In the genomic region with DNA sequence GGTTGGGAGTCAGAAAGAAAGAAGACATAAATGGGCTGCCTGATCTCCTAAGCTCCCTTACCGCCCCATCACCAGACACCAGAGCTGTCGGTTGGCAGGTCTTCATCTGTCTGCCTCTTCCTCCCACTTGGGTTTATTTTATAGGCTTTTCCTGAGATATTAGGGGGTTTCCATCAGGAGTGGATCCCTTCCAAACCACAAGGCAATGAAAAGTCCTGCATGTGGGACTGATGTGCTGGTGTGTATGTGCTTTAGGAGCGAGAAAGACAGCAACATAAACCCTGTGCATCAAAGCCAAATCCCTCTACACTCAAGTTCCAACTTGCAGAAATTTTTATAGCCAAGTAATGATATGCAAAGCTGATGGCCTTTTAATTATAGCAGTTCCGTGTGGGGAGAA, we compare ENCODE assay signal across 23 cellular contexts.
DNase-seq lines count a peak whose midpoint lies in the region; ATAC-seq and TF ChIP-seq lines count a peak whose summit lies in the region.
"Had no signal": no experiment of that assay in that cellular context is flagged by ENCODE, and none has a peak within 500 bp of the region (broad histone marks: within the 10 kb centered on the region; RNA-seq: fewer than 3 reads in every experiment).

No MANE protein-coding gene starts in this region.

- peaks cover 0 to 3% (median 0%) of the 10 kb centered on the region in 6 donors for H3K9me3 Mint-ChIP-seq in immature natural killer cell
- H3K9me3 Mint-ChIP-seq: activated naive CD8-positive, alpha-beta T cell treated with anti-CD3 and anti-CD28 coated beads for 36 hours; activated T-helper 17 cell treated with anti-CD3 and anti-CD28 coated beads, Interleukin-2, amount 50 U/mL, for 72 hours had no signal

- no peak overlapping the region for H3K27ac Mint-ChIP-seq in immature natural killer cell
- H3K27ac Mint-ChIP-seq: activated naive CD8-positive, alpha-beta T cell treated with anti-CD3 and anti-CD28 coated beads for 36 hours; activated T-helper 17 cell treated with anti-CD3 and anti-CD28 coated beads, Interleukin-2, amount 50 U/mL, for 72 hours; brain; endodermal cell; naive B cell had no signal

- peak; percentile 44 for ATAC-seq in left lung
- ATAC-seq: Right ventricle myocardium inferior had no signal

- no peaks in the 10 kb centered on the region for H3K4me1 Mint-ChIP-seq in immature natural killer cell
- H3K4me1 Mint-ChIP-seq: activated naive CD8-positive, alpha-beta T cell treated with anti-CD3 and anti-CD28 coated beads for 36 hours; naive B cell had no signal

- peaks cover 0 to 2% (median 1%) of the 10 kb centered on the region in 3 donors for H3K27me3 Mint-ChIP-seq in immature natural killer cell (ENCODE audit: low read depth in 3 of 3)
- H3K27me3 Mint-ChIP-seq: activated naive CD8-positive, alpha-beta T cell treated with anti-CD3 and anti-CD28 coated beads for 36 hours; activated T-helper 17 cell treated with anti-CD3 and anti-CD28 coated beads, Interleukin-2, amount 50 U/mL, for 72 hours; naive B cell had no signal

- H3K4me1 ChIP-seq in left lung = no peaks in the 10 kb centered on the region
- H3K4me1 ChIP-seq: colonic mucosa, spleen, stomach, upper lobe of left lung had no signal

- in situ Hi-C loops in astrocyte of the spinal cord (cut with HindIII; ENCODE audit: low sequenced_read_pairs) = no loop called here

- H3K36me3 ChIP-seq in MG63 (no peaks in the 10 kb centered on the region), left lung (no peaks in the 10 kb centered on the region)
- H3K36me3 ChIP-seq: colonic mucosa, stomach, upper lobe of left lung had no signal

- no peak overlapping the region for H3K27ac ChIP-seq in left lung
- H3K27ac ChIP-seq: BLaER1, colonic mucosa, GM23248, spleen, stomach, upper lobe of left lung had no signal

- intact Hi-C loops in left lung (cut with DNase I) = no loop called here

- TF ChIP-seq CTCF in astrocyte of the spinal cord (IDR thresholded peaks at IDR 0.05; ENCODE audit: low read depth, low read length) (no peak), left lung (IDR thresholded peaks at IDR 0.05) (no peak)

- no peak overlapping the region for H3K4me3 Mint-ChIP-seq in immature natural killer cell
- H3K4me3 Mint-ChIP-seq: activated naive CD8-positive, alpha-beta T cell treated with anti-CD3 and anti-CD28 coated beads for 36 hours; activated T-helper 17 cell treated with anti-CD3 and anti-CD28 coated beads, Interleukin-2, amount 50 U/mL, for 72 hours; brain; endodermal cell; naive B cell had no signal

- no peaks in the 10 kb centered on the region for H3K9me3 ChIP-seq in MG63
- no peaks in the 10 kb centered on the region for H3K9me3 ChIP-seq in left lung
- H3K9me3 ChIP-seq: colonic mucosa, upper lobe of left lung had no signal

- H3K4me3 ChIP-seq in MG63 (no peak overlapping the region), astrocyte of the spinal cord (ENCODE audit: low read depth, low read length) (no peak overlapping the region), left lung (no peak overlapping the region)
- H3K4me3 ChIP-seq: BLaER1, colonic mucosa, GM23248, spleen, stomach, upper lobe of left lung had no signal

- peak; percentile 80 for DNase-seq in Daoy (ENCODE audit: low read depth)
- DNase-seq in MG63 = peak; percentile 66
- DNase-seq in astrocyte of the spinal cord (ENCODE audit: low read depth, low spot score) = peak; percentile 47
- no peak for DNase-seq in left lung
- DNase-seq in immature natural killer cell = no peak
- no peak for DNase-seq in hippocampal formation (lab: John Stamatoyannopoulos, UW)
- DNase-seq in DMS53 treated with DMSO at 0.1 percent for 48 hours (lab: John Stamatoyannopoulos, UW; ENCODE audit: unreplicated experiment) = no peak
- DNase-seq: activated CD4-positive, alpha-beta T cell treated with anti-CD3 and anti-CD28 coated beads for 4 hours; activated naive CD8-positive, alpha-beta T cell treated with anti-CD3 and anti-CD28 coated beads for 36 hours; colonic mucosa; endodermal cell; GDM1; mesendoderm; naive B cell; NCI-H1930; spleen; stomach; upper lobe of left lung had no signal

- no peaks in the 10 kb centered on the region for H3K27me3 ChIP-seq in MG63
- no peaks in the 10 kb centered on the region for H3K27me3 ChIP-seq in left lung
- H3K27me3 ChIP-seq: BLaER1, colonic mucosa, spleen, stomach, upper lobe of left lung had no signal

- H3K36me3 Mint-ChIP-seq in immature natural killer cell = peaks cover 0 to 6% (median 0%) of the 10 kb centered on the region in 3 donors

Comparison
In these comparisons a context has a peak if more than half of its experiments do, and no peak if none do; other contexts are left out.
1. DNase-seq: peak in Daoy (single experiment), MG63 (single experiment) and astrocyte of the spinal cord (single experiment); none in left lung (0 of 2), immature natural killer cell (0 of 3), hippocampal formation (0 of 2) and DMS53 treated with DMSO at 0.1 percent for 48 hours (single experiment).